Comparison of ENCODE assay signal across 8 cellular contexts in the genomic region with DNA sequence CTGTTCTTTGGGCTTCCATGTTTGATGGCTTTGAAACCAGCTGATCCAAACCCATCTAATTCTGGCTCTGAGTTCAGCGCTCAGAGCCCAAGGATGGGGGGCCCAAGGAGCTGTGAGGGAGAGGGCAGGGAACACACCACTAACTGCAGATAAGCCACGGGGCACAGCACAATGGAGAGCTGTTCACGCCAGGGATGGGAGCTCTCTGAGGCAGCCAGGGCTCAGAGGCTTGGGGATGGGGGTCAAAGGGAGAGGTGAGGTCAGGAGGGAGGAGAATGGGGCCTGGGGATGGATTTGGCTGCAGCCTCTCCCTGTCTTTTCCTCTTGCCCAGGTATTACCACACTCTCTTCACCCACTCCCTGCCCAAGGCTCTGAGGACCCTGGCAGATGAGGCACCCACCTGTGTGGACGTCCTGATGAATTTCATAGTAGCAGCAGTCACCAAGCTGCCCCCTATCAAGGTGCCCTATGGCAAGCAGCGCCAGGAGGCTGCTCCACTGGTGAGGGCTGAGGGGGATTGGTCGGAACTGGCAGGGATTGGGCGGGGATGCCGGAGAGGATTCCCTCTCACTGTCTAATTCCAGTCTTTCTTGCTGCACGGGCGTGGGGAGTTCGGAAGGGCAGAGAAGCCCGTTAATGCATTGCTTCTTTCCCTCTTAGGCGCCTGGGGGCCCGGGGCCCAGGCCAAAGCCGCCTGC. TPM values are rescaled to one million over a fixed set of nuclear protein-coding genes. Genes with fewer than 3 reads are reported as not detected.
DNase-seq lines count a peak whose midpoint lies in the region; ATAC-seq and TF ChIP-seq lines count a peak whose summit lies in the region.

No MANE protein-coding gene starts in this region.

- H3K4me3 ChIP-seq in H7 (ENCODE audit: insufficient read depth, low read depth, low read length) (peak overlapping the region; percentile 81), SK-N-MC (peak overlapping the region; percentile 96), fibroblast of villous mesenchyme (ENCODE audit: low read depth, low read length) (peak overlapping the region; percentile 67), skin epidermis (peak overlapping the region; percentile 60 to 89 (median 69))

- ATAC-seq in GM21526 (IDR thresholded peaks at IDR 0.05; ENCODE audit: low FRiP score, unreplicated experiment), result no peak
- ATAC-seq in GM19035 (IDR thresholded peaks at IDR 0.05; ENCODE audit: unreplicated experiment), result no peak

- no peak overlapping the region for H3K9ac ChIP-seq in SK-N-MC (ENCODE audit: insufficient read length)

- H3K27me3 ChIP-seq in H7 (ENCODE audit: control insufficient read depth, insufficient read depth, low read length), result peaks cover 31% of the 10 kb centered on the region

- no peak for DNase-seq in H7
- DNase-seq in SK-N-MC (ENCODE audit: low read depth, low spot score), result no peak
- no peak for DNase-seq in fibroblast of villous mesenchyme (ENCODE audit: low read depth)
- no peak for DNase-seq in globus pallidus (ENCODE audit: low spot score)
- DNase-seq in activated CD8-positive, alpha-beta memory T cell treated with anti-CD3 and anti-CD28 coated beads, Interleukin-2, amount 50 U/mL, for 4 hours, result no peak

- H3K36me3 ChIP-seq in H7 (replicated peaks; ENCODE audit: control insufficient read depth, insufficient read depth, low read length) (no peaks in the 10 kb centered on the region), SK-N-MC (ENCODE audit: insufficient read depth, low read length) (no peaks in the 10 kb centered on the region)

- no peaks in the 10 kb centered on the region for H3K9me3 ChIP-seq in SK-N-MC (ENCODE audit: low read depth, low read length)

- TF ChIP-seq CTCF in fibroblast of villous mesenchyme (IDR thresholded peaks at IDR 0.05; ENCODE audit: insufficient read depth, low read depth, low read length), result no peak

- H3K27ac ChIP-seq in SK-N-MC (no peak overlapping the region), skin epidermis (peak overlapping the region in 4 of 21 experiments; percentile 23 to 77 (median 36))

RNA-seq across cellular contexts. Expression of a gene that starts 11.3 kb away (rescaled TPM):
- 0.17 TPM in 1 of 2 replicates, not detected in the other for total RNA-seq in H7 (2014; rRNA removed; shearing (Covaris generic))
- not detected in 2 replicates for total RNA-seq in fibroblast of villous mesenchyme

RNA-seq across cellular contexts. Expression of a gene that starts 13.1 kb away (rescaled TPM):
- 0.38 and 1.1 TPM in 2 replicates for total RNA-seq in H7 (2014; rRNA removed; shearing (Covaris generic))
- total RNA-seq in fibroblast of villous mesenchyme, result 3.9 and 6.0 TPM in 2 replicates

RNA-seq across cellular contexts. Expression of a gene that starts 32.8 kb away (rescaled TPM):
- 0.07 and 0.11 TPM in 2 replicates for total RNA-seq in H7 (2014; rRNA removed; shearing (Covaris generic))
- total RNA-seq in fibroblast of villous mesenchyme, result not detected in 2 replicates

RNA-seq across cellular contexts. Expression of a gene that starts 36.8 kb away (rescaled TPM):
- 11.1 and 13.0 TPM in 2 replicates for total RNA-seq in H7 (2014; rRNA removed; shearing (Covaris generic))
- total RNA-seq in fibroblast of villous mesenchyme, result 7.7 and 11.2 TPM in 2 replicates
